ENCODE assay signal across 29 cellular contexts in the genomic region with DNA sequence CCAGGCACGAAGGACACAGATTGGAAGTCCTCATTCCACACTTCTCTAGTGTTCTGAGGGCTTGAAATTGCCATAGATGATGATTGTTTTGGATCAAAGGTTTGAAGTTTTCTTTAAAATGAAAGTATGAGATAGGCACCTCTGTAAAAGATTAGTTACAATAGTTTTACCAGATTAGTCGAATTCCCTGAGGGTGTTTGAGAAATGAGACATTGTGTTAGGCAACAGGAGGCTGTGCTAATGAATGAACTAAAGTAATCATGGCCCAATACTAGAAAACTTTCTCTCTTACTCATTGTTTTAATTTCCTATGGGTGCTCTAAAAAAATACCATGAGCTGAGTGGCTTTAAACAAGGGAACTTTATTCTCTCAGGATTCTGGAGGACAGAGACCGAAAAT.
"Had no signal": no experiment of that assay in that cellular context is flagged by ENCODE, and none has a peak within 500 bp of the region (broad histone marks: within the 10 kb centered on the region; RNA-seq: fewer than 3 reads in every experiment).

No MANE protein-coding gene starts in this region.

- H3K9me3 ChIP-seq: ascending aorta, esophagus muscularis mucosa, gastrocnemius medialis, heart right ventricle had no signal

- DNase-seq: activated CD4-positive, alpha-beta memory T cell treated with anti-CD3 and anti-CD28 coated beads for 36 hours; activated CD4-positive, alpha-beta T cell treated with anti-CD3 and anti-CD28 coated beads for 36 hours; activated CD4-positive, alpha-beta T cell treated with anti-CD3 and anti-CD28 coated beads, Interleukin-2, amount 10 ng/mL, durations not matched to agents 24 days and 14 days; activated CD4-positive, CD25-positive, alpha-beta regulatory T cell; activated CD4-positive, CD25-positive, alpha-beta regulatory T cell treated with anti-CD3 and anti-CD28 coated beads, Interleukin-2, amount 50 U/mL, for 72 hours; activated CD8-positive, alpha-beta memory T cell treated with anti-CD3 and anti-CD28 coated beads, Interleukin-2, amount 10 ng/mL, durations not matched to agents 7 days and 5 days; activated CD8-positive, alpha-beta memory T cell treated with anti-CD3 and anti-CD28 coated beads, Interleukin-2, amount 50 U/mL, for 4 hours; activated CD8-positive, alpha-beta T cell treated with anti-CD3 and anti-CD28 coated beads, Interleukin-2, amount 10 ng/mL, durations not matched to agents 7 days and 5 days; activated gamma-delta T cell; activated naive CD4-positive, alpha-beta T cell; activated naive CD4-positive, alpha-beta T cell treated with anti-CD3 and anti-CD28 coated beads, Interleukin-2, amount 10 ng/mL, durations not matched to agents 7 days and 5 days; activated naive CD8-positive, alpha-beta T cell treated with anti-CD3 and anti-CD28 coated beads, Interleukin-2, amount 10 ng/mL, durations not matched to agents 7 days and 5 days; activated T-cell treated with anti-CD3 and anti-CD28 coated beads, Interleukin-2, amount 50 U/mL, for 1 hour; activated T-cell treated with anti-CD3 and anti-CD28 coated beads, Interleukin-2, amount 50 U/mL, for 72 hours; caudate nucleus; cortex of kidney; dermis blood vessel endothelial cell; effector CD4-positive, alpha-beta T cell; effector memory CD8-positive, alpha-beta T cell; erythroblast; gastrocnemius medialis; heart right ventricle; T-helper 2 cell had no signal

- H3K27ac ChIP-seq: ascending aorta, esophagus muscularis mucosa, foreskin keratinocyte, gastrocnemius medialis, heart right ventricle, hepatocyte had no signal

- H3K4me3 ChIP-seq: ascending aorta, esophagus muscularis mucosa, gastrocnemius medialis, heart right ventricle, hepatocyte had no signal

- ATAC-seq: activated CD4-positive, alpha-beta T cell treated with anti-CD3 and anti-CD28 coated beads for 36 hours; activated CD8-positive, alpha-beta memory T cell treated with anti-CD3 and anti-CD28 coated beads, Interleukin-2, amount 10 ng/mL, durations not matched to agents 7 days and 5 days; activated CD8-positive, alpha-beta T cell treated with anti-CD3 and anti-CD28 coated beads, Interleukin-2, amount 10 ng/mL, durations not matched to agents 7 days and 5 days; activated naive CD4-positive, alpha-beta T cell treated with anti-CD3 and anti-CD28 coated beads, Interleukin-2, amount 50 U/mL, for 72 hours; activated T-cell treated with anti-CD3 and anti-CD28 coated beads, Interleukin-2, amount 50 U/mL, for 72 hours; effector memory CD8-positive, alpha-beta T cell; foreskin keratinocyte; gastrocnemius medialis; heart right ventricle had no signal

- H3K27ac Mint-ChIP-seq: activated CD4-positive, alpha-beta memory T cell treated with anti-CD3 and anti-CD28 coated beads for 36 hours; activated CD4-positive, alpha-beta T cell treated with anti-CD3 and anti-CD28 coated beads for 36 hours; activated CD4-positive, alpha-beta T cell treated with anti-CD3 and anti-CD28 coated beads, Interleukin-2, amount 10 ng/mL, durations not matched to agents 24 days and 14 days; activated CD8-positive, alpha-beta memory T cell treated with anti-CD3 and anti-CD28 coated beads, Interleukin-2, amount 10 ng/mL, durations not matched to agents 7 days and 5 days; activated CD8-positive, alpha-beta T cell treated with anti-CD3 and anti-CD28 coated beads, Interleukin-2, amount 10 ng/mL, durations not matched to agents 7 days and 5 days; activated naive CD4-positive, alpha-beta T cell treated with anti-CD3 and anti-CD28 coated beads, Interleukin-2, amount 10 ng/mL, durations not matched to agents 7 days and 5 days; activated naive CD4-positive, alpha-beta T cell treated with anti-CD3 and anti-CD28 coated beads, Interleukin-2, amount 50 U/mL, for 72 hours; activated naive CD8-positive, alpha-beta T cell treated with anti-CD3 and anti-CD28 coated beads, Interleukin-2, amount 10 ng/mL, durations not matched to agents 7 days and 5 days; activated T-cell treated with anti-CD3 and anti-CD28 coated beads, Interleukin-2, amount 50 U/mL, for 72 hours; brain; effector memory CD8-positive, alpha-beta T cell had no signal

- H3K27me3 ChIP-seq: ascending aorta, foreskin keratinocyte, gastrocnemius medialis had no signal

- H3K27me3 Mint-ChIP-seq: brain had no signal

- H3K4me1 Mint-ChIP-seq: activated CD4-positive, alpha-beta T cell treated with anti-CD3 and anti-CD28 coated beads for 36 hours; activated CD4-positive, alpha-beta T cell treated with anti-CD3 and anti-CD28 coated beads, Interleukin-2, amount 10 ng/mL, durations not matched to agents 24 days and 14 days; activated CD8-positive, alpha-beta memory T cell treated with anti-CD3 and anti-CD28 coated beads, Interleukin-2, amount 10 ng/mL, durations not matched to agents 7 days and 5 days; activated naive CD4-positive, alpha-beta T cell treated with anti-CD3 and anti-CD28 coated beads, Interleukin-2, amount 10 ng/mL, durations not matched to agents 7 days and 5 days; activated naive CD8-positive, alpha-beta T cell treated with anti-CD3 and anti-CD28 coated beads, Interleukin-2, amount 10 ng/mL, durations not matched to agents 7 days and 5 days had no signal

- H3K4me1 ChIP-seq: ascending aorta, esophagus muscularis mucosa, foreskin keratinocyte, gastrocnemius medialis, heart right ventricle had no signal

- H3K36me3 ChIP-seq: ascending aorta, esophagus muscularis mucosa, gastrocnemius medialis, heart right ventricle had no signal

- H3K9me3 Mint-ChIP-seq: activated CD4-positive, alpha-beta memory T cell treated with anti-CD3 and anti-CD28 coated beads for 36 hours; activated naive CD4-positive, alpha-beta T cell treated with anti-CD3 and anti-CD28 coated beads, Interleukin-2, amount 10 ng/mL, durations not matched to agents 7 days and 5 days; brain; effector memory CD8-positive, alpha-beta T cell had no signal

- H3K4me3 Mint-ChIP-seq: activated CD4-positive, alpha-beta memory T cell treated with anti-CD3 and anti-CD28 coated beads for 36 hours; activated CD4-positive, alpha-beta T cell treated with anti-CD3 and anti-CD28 coated beads for 36 hours; activated CD4-positive, alpha-beta T cell treated with anti-CD3 and anti-CD28 coated beads, Interleukin-2, amount 10 ng/mL, durations not matched to agents 24 days and 14 days; activated CD8-positive, alpha-beta memory T cell treated with anti-CD3 and anti-CD28 coated beads, Interleukin-2, amount 10 ng/mL, durations not matched to agents 7 days and 5 days; activated CD8-positive, alpha-beta T cell treated with anti-CD3 and anti-CD28 coated beads, Interleukin-2, amount 10 ng/mL, durations not matched to agents 7 days and 5 days; activated naive CD4-positive, alpha-beta T cell treated with anti-CD3 and anti-CD28 coated beads, Interleukin-2, amount 10 ng/mL, durations not matched to agents 7 days and 5 days; activated naive CD8-positive, alpha-beta T cell treated with anti-CD3 and anti-CD28 coated beads, Interleukin-2, amount 10 ng/mL, durations not matched to agents 7 days and 5 days; activated T-cell treated with anti-CD3 and anti-CD28 coated beads, Interleukin-2, amount 50 U/mL, for 72 hours; brain; effector memory CD8-positive, alpha-beta T cell had no signal

- H3K36me3 Mint-ChIP-seq: activated CD4-positive, alpha-beta memory T cell treated with anti-CD3 and anti-CD28 coated beads for 36 hours; activated naive CD4-positive, alpha-beta T cell treated with anti-CD3 and anti-CD28 coated beads, Interleukin-2, amount 10 ng/mL, durations not matched to agents 7 days and 5 days; activated naive CD4-positive, alpha-beta T cell treated with anti-CD3 and anti-CD28 coated beads, Interleukin-2, amount 50 U/mL, for 72 hours; activated naive CD8-positive, alpha-beta T cell treated with anti-CD3 and anti-CD28 coated beads, Interleukin-2, amount 10 ng/mL, durations not matched to agents 7 days and 5 days; brain had no signal
